2 cellular contexts compared by ENCODE assay signal in the genomic region with DNA sequence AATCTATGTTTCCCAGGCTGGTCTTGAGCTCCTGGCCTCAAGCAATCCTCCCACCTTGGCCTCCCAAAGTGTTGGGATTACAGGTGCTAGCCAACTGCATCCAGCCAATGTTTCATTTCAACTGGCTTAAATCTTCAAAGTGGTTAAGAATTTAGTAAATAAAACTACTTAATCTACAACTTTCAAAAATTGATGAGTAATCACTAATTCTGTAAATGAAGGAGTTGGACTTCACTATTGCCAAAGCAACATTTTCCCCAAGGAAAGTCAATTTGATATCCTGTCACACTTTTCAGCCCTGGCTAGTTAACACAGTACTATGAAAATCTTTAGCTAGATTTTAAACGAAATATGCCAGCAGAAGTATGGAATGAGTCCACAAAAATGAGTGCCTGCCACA.
TF ChIP-seq lines count a peak whose summit lies in the region.

No MANE protein-coding gene starts in this region.

TF ChIP-seq in A549, 52 proteins besides CTCF, POLR2A, EP300 and RAD21:
- TF ChIP-seq SMC3 (IDR thresholded peaks at IDR 0.05) (no peak), MAFK (IDR thresholded peaks at IDR 0.05; ENCODE audit: partially characterized antibody) (peak; percentile 91)

TF ChIP-seq in K562, 482 proteins besides CTCF, POLR2A, EP300 and RAD21:
- TF ChIP-seq ZBTB2 (IDR thresholded peaks at IDR 0.05) (no peak), ZNF316 (IDR thresholded peaks at IDR 0.05) (peak; percentile 98), POU5F1 (IDR thresholded peaks at IDR 0.05; ENCODE audit: borderline replicate concordance, low read depth, low read length, partially characterized antibody) (no peak), C11orf30 (IDR thresholded peaks at IDR 0.05; ENCODE audit: low read depth) (peak; percentile 93), CHD2 (IDR thresholded peaks at IDR 0.05; ENCODE audit: low read depth, low read length) (no peak), NELFE (IDR thresholded peaks at IDR 0.05; ENCODE audit: insufficient read depth, insufficient read length) (no peak), SLC30A9 (CRISPR knock-in tag; IDR thresholded peaks at IDR 0.05) (no peak), SMARCC2 (IDR thresholded peaks at IDR 0.05; ENCODE audit: low read depth) (no peak), NCOA6 (IDR thresholded peaks at IDR 0.05) (0 out of 2 replicates have a peak, but pooled peaks have one; percentile 11), CC2D1A (IDR thresholded peaks at IDR 0.05) (no peak), ETS1 (conservative IDR thresholded peaks at IDR 0.05; ENCODE audit: control insufficient read depth, low read depth, low read length) (no peak), SRSF3 (IDR thresholded peaks at IDR 0.05; ENCODE audit: insufficient read depth, low read length) (no peak), TAF7 (tag; IDR thresholded peaks at IDR 0.05) (no peak), HDAC6 (IDR thresholded peaks at IDR 0.05; ENCODE audit: low read depth, low read length) (no peak), JUND (IDR thresholded peaks at IDR 0.05; ENCODE audit: borderline replicate concordance, low read depth, low read length) (no peak), JUND (tag; IDR thresholded peaks at IDR 0.05; ENCODE audit: borderline replicate concordance, low read depth, low read length) (no peak), ZBTB17 (CRISPR knock-in tag; IDR thresholded peaks at IDR 0.05) (no peak), SMARCA5 (IDR thresholded peaks at IDR 0.05) (no peak), MAFK (IDR thresholded peaks at IDR 0.05; ENCODE audit: low read length) (peak; percentile 94), BMI1 (IDR thresholded peaks at IDR 0.05; ENCODE audit: low read length) (no peak), NR2C2 (CRISPR knock-in tag; IDR thresholded peaks at IDR 0.05) (no peak), NR2C2 (tag; IDR thresholded peaks at IDR 0.05) (no peak), PRPF4 (IDR thresholded peaks at IDR 0.05; ENCODE audit: insufficient read depth, low read depth, low read length, poor library complexity, severe bottlenecking) (no peak), MYNN (IDR thresholded peaks at IDR 0.05) (no peak), MYNN (CRISPR knock-in tag; IDR thresholded peaks at IDR 0.05) (no peak), ZNF24 (IDR thresholded peaks at IDR 0.05) (peak; percentile 51; the same call in 1 of the 2 replicates), HNRNPLL (IDR thresholded peaks at IDR 0.05; ENCODE audit: low read depth, low read length, poor library complexity, severe bottlenecking) (no peak), ELK3 (CRISPR knock-in tag; IDR thresholded peaks at IDR 0.05) (no peak), RAD51 (IDR thresholded peaks at IDR 0.05; ENCODE audit: borderline replicate concordance, low read depth) (no peak), PML (IDR thresholded peaks at IDR 0.05; ENCODE audit: low read length) (no peak), MAFG (tag; conservative IDR thresholded peaks at IDR 0.05) (peak; percentile 93), PURB (CRISPR knock-in tag; IDR thresholded peaks at IDR 0.05; ENCODE audit: low read depth) (no peak), SUPT5H (IDR thresholded peaks at IDR 0.05) (no peak), KDM1A (IDR thresholded peaks at IDR 0.05) (no peak), CXXC5 (CRISPR knock-in tag; IDR thresholded peaks at IDR 0.05) (no peak), MAFF (IDR thresholded peaks at IDR 0.05; ENCODE audit: low read length) (peak; percentile 92), ZSCAN32 (CRISPR knock-in tag; IDR thresholded peaks at IDR 0.05) (no peak), IRF9 (tag; IDR thresholded peaks at IDR 0.05) (no peak), E2F3 (CRISPR knock-in tag; IDR thresholded peaks at IDR 0.05) (no peak)
- TF ChIP-seq, protein P1, sequence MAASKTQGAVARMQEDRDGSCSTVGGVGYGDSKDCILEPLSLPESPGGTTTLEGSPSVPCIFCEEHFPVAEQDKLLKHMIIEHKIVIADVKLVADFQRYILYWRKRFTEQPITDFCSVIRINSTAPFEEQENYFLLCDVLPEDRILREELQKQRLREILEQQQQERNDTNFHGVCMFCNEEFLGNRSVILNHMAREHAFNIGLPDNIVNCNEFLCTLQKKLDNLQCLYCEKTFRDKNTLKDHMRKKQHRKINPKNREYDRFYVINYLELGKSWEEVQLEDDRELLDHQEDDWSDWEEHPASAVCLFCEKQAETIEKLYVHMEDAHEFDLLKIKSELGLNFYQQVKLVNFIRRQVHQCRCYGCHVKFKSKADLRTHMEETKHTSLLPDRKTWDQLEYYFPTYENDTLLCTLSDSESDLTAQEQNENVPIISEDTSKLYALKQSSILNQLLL (CRISPR knock-in tag; IDR thresholded peaks at IDR 0.05; ENCODE audit: borderline replicate concordance): no peak
- TF ChIP-seq, protein P2, sequence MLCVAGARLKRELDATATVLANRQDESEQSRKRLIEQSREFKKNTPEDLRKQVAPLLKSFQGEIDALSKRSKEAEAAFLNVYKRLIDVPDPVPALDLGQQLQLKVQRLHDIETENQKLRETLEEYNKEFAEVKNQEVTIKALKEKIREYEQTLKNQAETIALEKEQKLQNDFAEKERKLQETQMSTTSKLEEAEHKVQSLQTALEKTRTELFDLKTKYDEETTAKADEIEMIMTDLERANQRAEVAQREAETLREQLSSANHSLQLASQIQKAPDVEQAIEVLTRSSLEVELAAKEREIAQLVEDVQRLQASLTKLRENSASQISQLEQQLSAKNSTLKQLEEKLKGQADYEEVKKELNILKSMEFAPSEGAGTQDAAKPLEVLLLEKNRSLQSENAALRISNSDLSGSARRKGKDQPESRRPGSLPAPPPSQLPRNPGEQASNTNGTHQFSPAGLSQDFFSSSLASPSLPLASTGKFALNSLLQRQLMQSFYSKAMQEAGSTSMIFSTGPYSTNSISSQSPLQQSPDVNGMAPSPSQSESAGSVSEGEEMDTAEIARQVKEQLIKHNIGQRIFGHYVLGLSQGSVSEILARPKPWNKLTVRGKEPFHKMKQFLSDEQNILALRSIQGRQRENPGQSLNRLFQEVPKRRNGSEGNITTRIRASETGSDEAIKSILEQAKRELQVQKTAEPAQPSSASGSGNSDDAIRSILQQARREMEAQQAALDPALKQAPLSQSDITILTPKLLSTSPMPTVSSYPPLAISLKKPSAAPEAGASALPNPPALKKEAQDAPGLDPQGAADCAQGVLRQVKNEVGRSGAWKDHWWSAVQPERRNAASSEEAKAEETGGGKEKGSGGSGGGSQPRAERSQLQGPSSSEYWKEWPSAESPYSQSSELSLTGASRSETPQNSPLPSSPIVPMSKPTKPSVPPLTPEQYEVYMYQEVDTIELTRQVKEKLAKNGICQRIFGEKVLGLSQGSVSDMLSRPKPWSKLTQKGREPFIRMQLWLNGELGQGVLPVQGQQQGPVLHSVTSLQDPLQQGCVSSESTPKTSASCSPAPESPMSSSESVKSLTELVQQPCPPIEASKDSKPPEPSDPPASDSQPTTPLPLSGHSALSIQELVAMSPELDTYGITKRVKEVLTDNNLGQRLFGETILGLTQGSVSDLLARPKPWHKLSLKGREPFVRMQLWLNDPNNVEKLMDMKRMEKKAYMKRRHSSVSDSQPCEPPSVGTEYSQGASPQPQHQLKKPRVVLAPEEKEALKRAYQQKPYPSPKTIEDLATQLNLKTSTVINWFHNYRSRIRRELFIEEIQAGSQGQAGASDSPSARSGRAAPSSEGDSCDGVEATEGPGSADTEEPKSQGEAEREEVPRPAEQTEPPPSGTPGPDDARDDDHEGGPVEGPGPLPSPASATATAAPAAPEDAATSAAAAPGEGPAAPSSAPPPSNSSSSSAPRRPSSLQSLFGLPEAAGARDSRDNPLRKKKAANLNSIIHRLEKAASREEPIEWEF (CRISPR knock-in tag; IDR thresholded peaks at IDR 0.05): no peak
- TF ChIP-seq, protein P3, sequence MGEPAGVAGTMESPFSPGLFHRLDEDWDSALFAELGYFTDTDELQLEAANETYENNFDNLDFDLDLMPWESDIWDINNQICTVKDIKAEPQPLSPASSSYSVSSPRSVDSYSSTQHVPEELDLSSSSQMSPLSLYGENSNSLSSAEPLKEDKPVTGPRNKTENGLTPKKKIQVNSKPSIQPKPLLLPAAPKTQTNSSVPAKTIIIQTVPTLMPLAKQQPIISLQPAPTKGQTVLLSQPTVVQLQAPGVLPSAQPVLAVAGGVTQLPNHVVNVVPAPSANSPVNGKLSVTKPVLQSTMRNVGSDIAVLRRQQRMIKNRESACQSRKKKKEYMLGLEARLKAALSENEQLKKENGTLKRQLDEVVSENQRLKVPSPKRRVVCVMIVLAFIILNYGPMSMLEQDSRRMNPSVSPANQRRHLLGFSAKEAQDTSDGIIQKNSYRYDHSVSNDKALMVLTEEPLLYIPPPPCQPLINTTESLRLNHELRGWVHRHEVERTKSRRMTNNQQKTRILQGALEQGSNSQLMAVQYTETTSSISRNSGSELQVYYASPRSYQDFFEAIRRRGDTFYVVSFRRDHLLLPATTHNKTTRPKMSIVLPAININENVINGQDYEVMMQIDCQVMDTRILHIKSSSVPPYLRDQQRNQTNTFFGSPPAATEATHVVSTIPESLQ (CRISPR knock-in tag; IDR thresholded peaks at IDR 0.05): no peak
- TF ChIP-seq, protein P4, sequence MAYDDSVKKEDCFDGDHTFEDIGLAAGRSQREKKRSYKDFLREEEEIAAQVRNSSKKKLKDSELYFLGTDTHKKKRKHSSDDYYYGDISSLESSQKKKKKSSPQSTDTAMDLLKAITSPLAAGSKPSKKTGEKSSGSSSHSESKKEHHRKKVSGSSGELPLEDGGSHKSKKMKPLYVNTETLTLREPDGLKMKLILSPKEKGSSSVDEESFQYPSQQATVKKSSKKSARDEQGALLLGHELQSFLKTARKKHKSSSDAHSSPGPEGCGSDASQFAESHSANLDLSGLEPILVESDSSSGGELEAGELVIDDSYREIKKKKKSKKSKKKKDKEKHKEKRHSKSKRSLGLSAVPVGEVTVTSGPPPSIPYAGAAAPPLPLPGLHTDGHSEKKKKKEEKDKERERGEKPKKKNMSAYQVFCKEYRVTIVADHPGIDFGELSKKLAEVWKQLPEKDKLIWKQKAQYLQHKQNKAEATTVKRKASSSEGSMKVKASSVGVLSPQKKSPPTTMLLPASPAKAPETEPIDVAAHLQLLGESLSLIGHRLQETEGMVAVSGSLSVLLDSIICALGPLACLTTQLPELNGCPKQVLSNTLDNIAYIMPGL (CRISPR knock-in tag; IDR thresholded peaks at IDR 0.05): no peak
